In genomic region chr1:2810281-2810680, GRCh38 we compare ENCODE assay signal across 7 cellular contexts.
"Had no signal": no experiment of that assay in that cellular context is flagged by ENCODE, and none has a peak within 500 bp of the region (broad histone marks: within the 10 kb centered on the region; RNA-seq: fewer than 3 reads in every experiment).

No MANE protein-coding gene starts in this region.

- ATAC-seq: GM23338 had no signal

- FAIRE-seq: H1, H54, HTR-8/SVneo had no signal

- H2AFZ ChIP-seq: GM23338 had no signal

- H3K9me3 Mint-ChIP-seq: IgD-negative memory B cell had no signal

- H3K27ac Mint-ChIP-seq: GM23338, IgD-negative memory B cell had no signal

- DNase-seq: H9, HCEC 1CT had no signal

- H3K36me3 Mint-ChIP-seq: IgD-negative memory B cell had no signal

- H3K4me1 Mint-ChIP-seq: GM23338, H9, IgD-negative memory B cell had no signal

- H3K4me3 Mint-ChIP-seq: GM23338, H9, IgD-negative memory B cell had no signal

- H3K4me3 ChIP-seq: GM23338 had no signal

- H3K4me2 ChIP-seq: GM23338 had no signal
